18 cellular contexts compared by ENCODE assay signal in the genomic region with DNA sequence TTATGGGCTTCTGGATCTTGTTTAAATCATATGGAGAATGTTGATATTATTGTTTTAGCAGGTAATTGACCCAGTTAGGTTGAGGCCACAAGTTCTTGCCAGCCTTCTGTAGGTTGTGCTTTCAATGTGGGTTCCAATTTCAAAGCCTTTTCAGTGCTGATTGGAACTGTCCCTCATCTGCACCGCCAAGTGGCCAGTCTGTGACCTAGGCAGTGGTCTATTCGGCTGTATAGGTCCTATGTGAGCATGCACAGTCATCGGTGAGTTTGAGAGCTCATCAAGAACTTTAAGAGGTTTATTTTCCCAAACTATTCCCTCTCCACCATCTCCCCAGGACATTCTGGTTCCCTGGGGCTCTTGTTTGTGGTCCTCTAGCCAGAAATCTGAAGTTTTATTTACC. TPM values are rescaled to one million over a fixed set of nuclear protein-coding genes. Genes with fewer than 3 reads are reported as not detected.
"Had no signal": no experiment of that assay in that cellular context is flagged by ENCODE, and none has a peak within 500 bp of the region (broad histone marks: within the 10 kb centered on the region; RNA-seq: fewer than 3 reads in every experiment).

No MANE protein-coding gene starts in this region.

- H3K4me1 Mint-ChIP-seq: activated CD4-positive, alpha-beta T cell treated with anti-CD3 and anti-CD28 coated beads for 36 hours; activated naive CD8-positive, alpha-beta T cell treated with anti-CD3 and anti-CD28 coated beads, Interleukin-2, amount 10 ng/mL, durations not matched to agents 7 days and 5 days; memory B cell had no signal

- H3K4me1 ChIP-seq: left ventricle myocardium inferior had no signal

- H3K27ac ChIP-seq: left ventricle myocardium inferior had no signal

- H3K36me3 ChIP-seq: left ventricle myocardium inferior had no signal

- H3K27me3 Mint-ChIP-seq: activated CD4-positive, alpha-beta T cell treated with anti-CD3 and anti-CD28 coated beads for 36 hours; activated naive CD8-positive, alpha-beta T cell treated with anti-CD3 and anti-CD28 coated beads, Interleukin-2, amount 10 ng/mL, durations not matched to agents 7 days and 5 days; memory B cell; natural killer cell treated with Interleukin-12 subunit alpha and Interleukin-12 subunit beta and Interleukin-15 and Interleukin-18, amount 100 ng/mL, for 72 hours; type B pancreatic cell had no signal

- H3K4me3 ChIP-seq: left ventricle myocardium inferior had no signal

- H3K9me3 Mint-ChIP-seq: activated naive CD8-positive, alpha-beta T cell treated with anti-CD3 and anti-CD28 coated beads, Interleukin-2, amount 10 ng/mL, durations not matched to agents 7 days and 5 days; memory B cell; natural killer cell treated with Interleukin-12 subunit alpha and Interleukin-12 subunit beta and Interleukin-15 and Interleukin-18, amount 100 ng/mL, for 72 hours; type B pancreatic cell had no signal

- DNase-seq: activated CD4-positive, alpha-beta T cell treated with anti-CD3 and anti-CD28 coated beads for 36 hours; activated CD8-positive, alpha-beta memory T cell treated with anti-CD3 and anti-CD28 coated beads, Interleukin-2, amount 50 U/mL, for 48 hours; activated CD8-positive, alpha-beta T cell treated with anti-CD3 and anti-CD28 coated beads, Interleukin-2, amount 10 ng/mL, durations not matched to agents 7 days and 5 days; activated naive CD8-positive, alpha-beta T cell treated with anti-CD3 and anti-CD28 coated beads, Interleukin-2, amount 10 ng/mL, durations not matched to agents 7 days and 5 days; anterior cingulate cortex; foreskin melanocyte; head of caudate nucleus; left ventricle myocardium inferior; stimulated activated CD4-positive, alpha-beta T cell treated with anti-CD3 and anti-CD28 coated beads, Interleukin-12 subunit alpha, Interleukin-12 subunit beta, amount 100 ng/mL, for 4 hours; stimulated activated CD4-positive, alpha-beta T cell treated with anti-CD3 and anti-CD28 coated beads, Interleukin-2, amount 100 ng/mL, for 48 hours; stimulated activated naive CD4-positive, alpha-beta T cell treated with Interleukin-2 at 50 U/mL for 16 hours; T-helper 9 cell had no signal

- H3K36me3 Mint-ChIP-seq: activated naive CD8-positive, alpha-beta T cell treated with anti-CD3 and anti-CD28 coated beads, Interleukin-2, amount 10 ng/mL, durations not matched to agents 7 days and 5 days; memory B cell; natural killer cell treated with Interleukin-12 subunit alpha and Interleukin-12 subunit beta and Interleukin-15 and Interleukin-18, amount 100 ng/mL, for 72 hours; type B pancreatic cell had no signal

- H3K4me3 Mint-ChIP-seq: activated CD4-positive, alpha-beta T cell treated with anti-CD3 and anti-CD28 coated beads for 36 hours; activated CD8-positive, alpha-beta T cell treated with anti-CD3 and anti-CD28 coated beads, Interleukin-2, amount 10 ng/mL, durations not matched to agents 7 days and 5 days; activated naive CD8-positive, alpha-beta T cell treated with anti-CD3 and anti-CD28 coated beads, Interleukin-2, amount 10 ng/mL, durations not matched to agents 7 days and 5 days; memory B cell; natural killer cell treated with Interleukin-12 subunit alpha and Interleukin-12 subunit beta and Interleukin-15 and Interleukin-18, amount 100 ng/mL, for 72 hours; type B pancreatic cell had no signal

- H3K9me3 ChIP-seq: left ventricle myocardium inferior had no signal

- H3K27ac Mint-ChIP-seq: activated CD4-positive, alpha-beta T cell treated with anti-CD3 and anti-CD28 coated beads for 36 hours; activated CD8-positive, alpha-beta T cell treated with anti-CD3 and anti-CD28 coated beads, Interleukin-2, amount 10 ng/mL, durations not matched to agents 7 days and 5 days; activated naive CD8-positive, alpha-beta T cell treated with anti-CD3 and anti-CD28 coated beads, Interleukin-2, amount 10 ng/mL, durations not matched to agents 7 days and 5 days; memory B cell; natural killer cell treated with Interleukin-12 subunit alpha and Interleukin-12 subunit beta and Interleukin-15 and Interleukin-18, amount 100 ng/mL, for 72 hours; type B pancreatic cell had no signal

RNA-seq across cellular contexts. Expression of a gene that starts 35.7 kb away (rescaled TPM):
- total RNA-seq: activated CD4-positive, alpha-beta T cell treated with anti-CD3 and anti-CD28 coated beads for 36 hours; activated CD8-positive, alpha-beta T cell treated with anti-CD3 and anti-CD28 coated beads, Interleukin-2, amount 10 ng/mL, durations not matched to agents 7 days and 5 days; activated naive CD8-positive, alpha-beta T cell treated with anti-CD3 and anti-CD28 coated beads, Interleukin-2, amount 10 ng/mL, durations not matched to agents 7 days and 5 days; left ventricle myocardium inferior; natural killer cell treated with Interleukin-12 subunit alpha and Interleukin-12 subunit beta and Interleukin-15 and Interleukin-18, amount 100 ng/mL, for 72 hours; osteocyte; pulmonary artery endothelial cell had no signal
- polyA plus RNA-seq: keratinocyte had no signal
